Comparison of ENCODE assay signal across 14 cellular contexts in genomic region chr14:100841445-100842403, GRCh38. TPM values are rescaled to one million over a fixed set of nuclear protein-coding genes. Genes with fewer than 3 reads are reported as not detected.
DNase-seq lines count a peak whose midpoint lies in the region; ATAC-seq and TF ChIP-seq lines count a peak whose summit lies in the region.
"Had no signal": no experiment of that assay in that cellular context is flagged by ENCODE, and none has a peak within 500 bp of the region (broad histone marks: within the 10 kb centered on the region; RNA-seq: fewer than 3 reads in every experiment).

No MANE protein-coding gene starts in this region.

- peaks cover 0 to 36% (median 22%) of the 10 kb centered on the region in 7 donors for H3K27me3 ChIP-seq in heart right ventricle
- H3K27me3 ChIP-seq in mesenchymal stem cell (ENCODE audit: control insufficient read depth in 1 of 2, insufficient read depth in 1 of 2, low read length in 2 of 2): no peaks in the 10 kb centered on the region
- H3K27me3 ChIP-seq: upper lobe of left lung had no signal

- H3K36me3 ChIP-seq in heart right ventricle: no peaks in the 10 kb centered on the region
- H3K36me3 ChIP-seq in mesenchymal stem cell (ENCODE audit: control insufficient read depth in 1 of 2, insufficient read depth in 2 of 2, low read depth in 1 of 2, low read length in 2 of 2): peaks cover 0 to 67% of the 10 kb centered on the region in 2 experiments
- H3K36me3 ChIP-seq: upper lobe of left lung had no signal

- no peak overlapping the region for H2BK5ac ChIP-seq in mesenchymal stem cell (ENCODE audit: low read depth, low read length, poor library complexity, severe bottlenecking)

- peak overlapping the region; percentile 13 to 47 for H3K4ac ChIP-seq in mesenchymal stem cell (ENCODE audit: low read depth in 1 of 2, low read length in 2 of 2)

- 84 to 87% methylated on average over 25 of the region's 25 CpGs for WGBS in heart right ventricle, 2 donors
- WGBS in mesenchymal stem cell: 83% methylated on average over 25 of the region's 25 CpGs

- H3K9me3 ChIP-seq in heart right ventricle: no peaks in the 10 kb centered on the region
- no peaks in the 10 kb centered on the region for H3K9me3 ChIP-seq in mesenchymal stem cell (ENCODE audit: control insufficient read depth, low read length)
- H3K9me3 ChIP-seq: Caco-2, upper lobe of left lung had no signal

- peak overlapping the region; percentile 22 for H2BK120ac ChIP-seq in mesenchymal stem cell (ENCODE audit: low read depth, low read length)

- peak overlapping the region; percentile 64 for H4K91ac ChIP-seq in mesenchymal stem cell (ENCODE audit: low read length)

- H3K4me1 ChIP-seq in heart right ventricle (peaks cover 0 to 6% (median 0%) of the 10 kb centered on the region in 9 donors), mesenchymal stem cell (ENCODE audit: control insufficient read depth, insufficient read depth, low read depth, low read length) (peaks cover 7% of the 10 kb centered on the region)
- H3K4me1 ChIP-seq: Caco-2, upper lobe of left lung had no signal

- no peak overlapping the region for H2AFZ ChIP-seq in mesenchymal stem cell (ENCODE audit: low read depth, low read length)

- H3K27ac ChIP-seq in heart right ventricle (peak overlapping the region in 1 of 10 donors; percentile 46), mesenchymal stem cell (ENCODE audit: low read length, poor library complexity, severe bottlenecking) (no peak overlapping the region)

- no peak for TF ChIP-seq CTCF in heart right ventricle (IDR thresholded peaks at IDR 0.05)

- H3K9ac ChIP-seq in mesenchymal stem cell (ENCODE audit: low read length): peak overlapping the region; percentile 75

- H3K4me2 ChIP-seq in mesenchymal stem cell (ENCODE audit: low read length, poor library complexity, severe bottlenecking): no peak overlapping the region

- intact Hi-C loops in Right ventricle myocardium superior (cut with DNase I) (no loop called here), heart right ventricle (cut with DNase I) (no loop called here), left colon (cut with DNase I, micrococcal nuclease) (no loop called here)

- H3K79me1 ChIP-seq in mesenchymal stem cell (replicated peaks; ENCODE audit: low read length, poor library complexity, severe bottlenecking): no peaks in the 10 kb centered on the region

- H4K8ac ChIP-seq in mesenchymal stem cell (ENCODE audit: low read length): peak overlapping the region; percentile 28

- no peak overlapping the region for H2AK5ac ChIP-seq in mesenchymal stem cell (ENCODE audit: low read length, severe bottlenecking)

- no peak overlapping the region for H3K23ac ChIP-seq in mesenchymal stem cell (ENCODE audit: low read length in 2 of 2)

- H3K18ac ChIP-seq in mesenchymal stem cell (ENCODE audit: low read depth in 1 of 2, low read length in 2 of 2): peak overlapping the region; percentile 14 to 84

- H3K4me3 ChIP-seq in heart right ventricle: no peak overlapping the region
- H3K4me3 ChIP-seq in mesenchymal stem cell (ENCODE audit: insufficient read depth in 1 of 2, low read depth in 1 of 2, low read length in 2 of 2): no peak overlapping the region
- H3K4me3 ChIP-seq: upper lobe of left lung had no signal

- ATAC-seq in Right ventricle myocardium superior (ENCODE audit: poor library complexity): no peak
- ATAC-seq in heart right ventricle: no peak
- no peak for ATAC-seq in GM19395 (IDR thresholded peaks at IDR 0.05; ENCODE audit: unreplicated experiment)
- no peak for ATAC-seq in left colon
- ATAC-seq: activated T-cell treated with anti-CD3 and anti-CD28 coated beads, Interleukin-2, amount 50 U/mL, for 72 hours had no signal

- H2BK12ac ChIP-seq in mesenchymal stem cell (ENCODE audit: low read length in 2 of 2): peak overlapping the region; percentile 59 to 69

- no peak overlapping the region for H2BK15ac ChIP-seq in mesenchymal stem cell (ENCODE audit: low read depth, poor library complexity, severe bottlenecking)

- DNase-seq in Right ventricle myocardium superior: peak; percentile 27
- DNase-seq in heart right ventricle: no peak
- peak; percentile 43 for DNase-seq in NCI-H524 treated with DMSO at 0.1 percent for 48 hours (lab: John Stamatoyannopoulos, UW)
- no peak for DNase-seq in mesenchymal stem cell
- no peak for DNase-seq in activated gamma-delta T cell treated with Interleukin-2 at 50 U/mL for 16 hours
- no peak for DNase-seq in T1000 (lab: John Stamatoyannopoulos, UW)
- no peak for DNase-seq in left colon
- DNase-seq: ACHN; activated T-cell treated with anti-CD3 and anti-CD28 coated beads, Interleukin-2, amount 50 U/mL, for 72 hours; Caco-2; SIG-M5; stimulated activated CD4-positive, alpha-beta T cell treated with anti-CD3 and anti-CD28 coated beads, Interleukin-4, amount 100 ng/mL, for 24 hours had no signal

- H3K14ac ChIP-seq in mesenchymal stem cell (ENCODE audit: low read length in 2 of 2): peak overlapping the region in 1 of 2 experiments; percentile 64

RNA-seq across cellular contexts. Expression of gene MEG3, which starts 15.8 kb away (rescaled TPM):
- total RNA-seq in Right ventricle myocardium superior (24.7 TPM), heart right ventricle (10 to 100 TPM in 7 of 10 donors, 1 to 10 TPM in 3; 8.4 to 27.8 (median 12.4) TPM), left colon (10 to 100 TPM in 1 of 2 donors, 1 to 10 TPM in 1; 8.1 to 13.0 TPM)
- 100 to 1,000 TPM in 1 of 2 donors, 1 to 10 TPM in 1; 7.7 to 122 TPM for polyA plus RNA-seq in heart right ventricle
- 0.12 TPM for polyA plus RNA-seq in mesenchymal stem cell (2013, experiment 1 of 2)
- polyA plus RNA-seq in mesenchymal stem cell (2013, experiment 2 of 2): 0.01 TPM
- total RNA-seq: activated T-cell treated with anti-CD3 and anti-CD28 coated beads, Interleukin-2, amount 50 U/mL, for 72 hours; Caco-2 had no signal

Comparison
In these comparisons a context has a peak if more than half of its experiments do, and no peak if none do; other contexts are left out.
1. DNase-seq: peak in Right ventricle myocardium superior (single experiment) and NCI-H524 treated with DMSO at 0.1 percent for 48 hours (single experiment); none in heart right ventricle (0 of 2), mesenchymal stem cell (single experiment), activated gamma-delta T cell treated with Interleukin-2 at 50 U/mL for 16 hours (single experiment), T1000 (single experiment) and left colon (0 of 2).